In genomic region chr17:38550661-38551060, GRCh38 we compare ENCODE assay signal across 13 cellular contexts. TPM values are rescaled to one million over a fixed set of nuclear protein-coding genes. Genes with fewer than 3 reads are reported as not detected.
DNase-seq lines count a peak whose midpoint lies in the region; ATAC-seq, FAIRE-seq and TF ChIP-seq lines count a peak whose summit lies in the region.
"Had no signal": no experiment of that assay in that cellular context is flagged by ENCODE, and none has a peak within 500 bp of the region (broad histone marks: within the 10 kb centered on the region; RNA-seq: fewer than 3 reads in every experiment).

No MANE protein-coding gene starts in this region.

- H3K4me1 Mint-ChIP-seq in progenitor cell of endocrine pancreas (ENCODE audit: low read depth) = no peaks in the 10 kb centered on the region

- H3K27ac Mint-ChIP-seq in progenitor cell of endocrine pancreas = no peak overlapping the region
- H3K27ac Mint-ChIP-seq: dendritic cell treated with granulocyte-macrophage colony-stimulating factor and Interleukin-4, amounts not matched to agents 40 ng/mL and 50 ng/mL, for 4 days had no signal

- H3K27me3 Mint-ChIP-seq in progenitor cell of endocrine pancreas = peaks cover 17% of the 10 kb centered on the region

- H3K27me3 ChIP-seq in fibroblast of lung (ENCODE audit: control insufficient read depth, insufficient read depth, low read length) = peaks cover 14% of the 10 kb centered on the region

- H3K27ac ChIP-seq in fibroblast of lung (ENCODE audit: insufficient read depth, low read length) = no peak overlapping the region

- H4K20me1 ChIP-seq in fibroblast of lung (ENCODE audit: control insufficient read depth, extremely low read depth, insufficient read depth, low read length) = no peaks in the 10 kb centered on the region

- H3K9me3 Mint-ChIP-seq in progenitor cell of endocrine pancreas (ENCODE audit: low read depth) = no peaks in the 10 kb centered on the region
- H3K9me3 Mint-ChIP-seq: dendritic cell treated with granulocyte-macrophage colony-stimulating factor and Interleukin-4, amounts not matched to agents 40 ng/mL and 50 ng/mL, for 4 days had no signal

- H3K4me1 ChIP-seq in fibroblast of lung (ENCODE audit: control insufficient read depth, extremely low read depth, insufficient read depth, low read length) = no peaks in the 10 kb centered on the region

- no peak for TF ChIP-seq CTCF in AG10803 (conservative IDR thresholded peaks at IDR 0.05; ENCODE audit: low read length)
- no peak for TF ChIP-seq CTCF in fibroblast of lung (conservative IDR thresholded peaks at IDR 0.05 in 1 of 2, IDR thresholded peaks at IDR 0.05 in 1 of 2; ENCODE audit: low read depth in 1 of 2, low read length in 2 of 2)
- no peak for TF ChIP-seq CTCF in progenitor cell of endocrine pancreas (IDR thresholded peaks at IDR 0.05; ENCODE audit: unreplicated experiment)

- DNase-seq in AG10803 (ENCODE audit: low read depth) (peak; percentile 55), RCC 7860 (ENCODE audit: low spot score) (peak; percentile 64), fibroblast of lung (ENCODE audit: low read depth in 2 of 2) (peak; percentile 33 to 85), midbrain (lab: John Stamatoyannopoulos, UW) (peak; percentile 36), progenitor cell of endocrine pancreas (ENCODE audit: low spot score, unreplicated experiment) (no peak)
- DNase-seq: activated CD4-positive, alpha-beta T cell treated with anti-CD3 and anti-CD28 coated beads, Interleukin-2, amount 50 U/mL, for 1 hour; H7 had no signal

- H3K36me3 Mint-ChIP-seq in progenitor cell of endocrine pancreas (ENCODE audit: insufficient read depth) = no peaks in the 10 kb centered on the region

- no peaks in the 10 kb centered on the region for H3K9me3 ChIP-seq in fibroblast of lung (ENCODE audit: control insufficient read depth, insufficient read depth, low read depth, low read length)

- no peak overlapping the region for H3K4me2 ChIP-seq in fibroblast of lung (ENCODE audit: extremely low read depth, insufficient read depth, low read length)

- ATAC-seq in activated CD4-positive, CD25-positive, alpha-beta regulatory T cell treated with anti-CD3 and anti-CD28 coated beads, Interleukin-2, amount 50 U/mL, for 24 hours = no peak
- ATAC-seq in GM18867 (IDR thresholded peaks at IDR 0.05; ENCODE audit: unreplicated experiment) = no peak
- ATAC-seq in GM21723 (IDR thresholded peaks at IDR 0.05; ENCODE audit: unreplicated experiment) = no peak

- no peak overlapping the region for H3K9ac ChIP-seq in fibroblast of lung (ENCODE audit: insufficient read depth, low read length)

- H3K36me3 ChIP-seq in fibroblast of lung (ENCODE audit: control insufficient read depth, insufficient read depth, low read length) = no peaks in the 10 kb centered on the region

- H3K4me3 ChIP-seq in AG10803 (ENCODE audit: low read length) = no peak overlapping the region
- no peak overlapping the region for H3K4me3 ChIP-seq in fibroblast of lung (replicated peaks in 1 of 4; ENCODE audit: control extremely low read depth in 1 of 4, insufficient read depth in 1 of 4, low read depth in 3 of 4, low read length in 4 of 4)

- no peak overlapping the region for H2AFZ ChIP-seq in fibroblast of lung (ENCODE audit: low read length)

- FAIRE-seq in RCC 7860 (lab: Jason Lieb, UNC) = no peak
- FAIRE-seq: G401.6 had no signal

- H3K79me2 ChIP-seq in fibroblast of lung (ENCODE audit: control insufficient read depth, insufficient read depth, low read length) = no peaks in the 10 kb centered on the region

- H3K4me3 Mint-ChIP-seq in progenitor cell of endocrine pancreas (ENCODE audit: low read depth) = no peak overlapping the region
- H3K4me3 Mint-ChIP-seq: dendritic cell treated with granulocyte-macrophage colony-stimulating factor and Interleukin-4, amounts not matched to agents 40 ng/mL and 50 ng/mL, for 4 days had no signal

RNA-seq across cellular contexts. Expression of gene SRCIN1, which starts 55.1 kb away (rescaled TPM):
- under 0.01 TPM in 1 of 2 replicates, not detected in the other for total RNA-seq in fibroblast of lung
- polyA plus RNA-seq in fibroblast of lung = not detected in 2 replicates
- not detected in 2 replicates for polyA plus RNA-seq in fibroblast of lung (2012)
- not detected in 2 replicates for polyA minus RNA-seq in fibroblast of lung (ENCODE audit: low replicate concordance)
- total RNA-seq in progenitor cell of endocrine pancreas = 13.8 and 16.7 TPM in 2 replicates
- polyA plus RNA-seq: AG04450 had no signal

Comparison
In these comparisons a context has a peak if more than half of its experiments do, and no peak if none do; other contexts are left out.
1. RNA of gene SRCIN1, which starts 55.1 kb away (total RNA-seq): 13.8 to 16.7 TPM in progenitor cell of endocrine pancreas; under 0.01 TPM in fibroblast of lung; every median in the first group is over 10 times any median in the second.